2 cellular contexts compared by ENCODE assay signal in the genomic region with DNA sequence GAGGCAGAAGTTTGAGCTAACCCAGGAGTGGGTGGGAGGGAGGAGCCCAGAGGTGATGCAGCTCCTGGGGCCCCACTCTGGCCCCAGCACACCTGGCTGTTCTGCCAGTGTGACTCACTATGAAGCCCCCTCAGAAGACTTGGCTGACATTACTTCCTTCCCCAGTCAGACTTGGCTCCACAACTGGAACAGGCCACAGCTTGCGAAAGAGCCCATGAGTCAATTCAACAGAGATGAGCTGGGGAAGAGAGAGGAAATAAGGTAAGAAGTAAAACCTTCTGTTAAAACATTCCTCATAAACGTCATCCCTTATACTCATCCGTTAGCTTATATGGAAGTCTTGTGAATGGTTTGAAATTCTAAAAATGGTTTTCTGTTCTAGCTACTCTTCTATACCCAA.
TF ChIP-seq lines count a peak whose summit lies in the region.

No MANE protein-coding gene starts in this region.

TF ChIP-seq in IMR-90, 13 proteins besides CTCF, POLR2A, EP300 and RAD21 (continued from another document):
- TF ChIP-seq ELK1 (IDR thresholded peaks at IDR 0.05; ENCODE audit: borderline replicate concordance, low read depth, low read length) = no peak
- peak; percentile 86 for TF ChIP-seq FOS (IDR thresholded peaks at IDR 0.05; ENCODE audit: low read depth, low read length)
- no peak for TF ChIP-seq CHD1 (IDR thresholded peaks at IDR 0.05; ENCODE audit: low read depth, low read length)
- TF ChIP-seq MAFK (IDR thresholded peaks at IDR 0.05; ENCODE audit: low read depth, low read length) = no peak
- peak; percentile 99 for TF ChIP-seq CEBPB (IDR thresholded peaks at IDR 0.05; ENCODE audit: low read depth, low read length)
- TF ChIP-seq, protein P1, sequence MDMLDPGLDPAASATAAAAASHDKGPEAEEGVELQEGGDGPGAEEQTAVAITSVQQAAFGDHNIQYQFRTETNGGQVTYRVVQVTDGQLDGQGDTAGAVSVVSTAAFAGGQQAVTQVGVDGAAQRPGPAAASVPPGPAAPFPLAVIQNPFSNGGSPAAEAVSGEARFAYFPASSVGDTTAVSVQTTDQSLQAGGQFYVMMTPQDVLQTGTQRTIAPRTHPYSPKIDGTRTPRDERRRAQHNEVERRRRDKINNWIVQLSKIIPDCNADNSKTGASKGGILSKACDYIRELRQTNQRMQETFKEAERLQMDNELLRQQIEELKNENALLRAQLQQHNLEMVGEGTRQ (IDR thresholded peaks at IDR 0.05; ENCODE audit: low read depth, low read length) = no peak
- TF ChIP-seq NFE2L2 (IDR thresholded peaks at IDR 0.05; ENCODE audit: low read depth, low read length) = no peak
- no peak for TF ChIP-seq RCOR1 (IDR thresholded peaks at IDR 0.05; ENCODE audit: insufficient replicate concordance, low read length)
- TF ChIP-seq SMC3 (IDR thresholded peaks at IDR 0.05; ENCODE audit: low read depth, low read length) = peak; percentile 4; the same call in 1 of the 2 replicates

TF ChIP-seq in GM23338, 12 proteins besides CTCF, POLR2A, EP300 and RAD21 (continued from another document):
- TF ChIP-seq, protein P2, sequence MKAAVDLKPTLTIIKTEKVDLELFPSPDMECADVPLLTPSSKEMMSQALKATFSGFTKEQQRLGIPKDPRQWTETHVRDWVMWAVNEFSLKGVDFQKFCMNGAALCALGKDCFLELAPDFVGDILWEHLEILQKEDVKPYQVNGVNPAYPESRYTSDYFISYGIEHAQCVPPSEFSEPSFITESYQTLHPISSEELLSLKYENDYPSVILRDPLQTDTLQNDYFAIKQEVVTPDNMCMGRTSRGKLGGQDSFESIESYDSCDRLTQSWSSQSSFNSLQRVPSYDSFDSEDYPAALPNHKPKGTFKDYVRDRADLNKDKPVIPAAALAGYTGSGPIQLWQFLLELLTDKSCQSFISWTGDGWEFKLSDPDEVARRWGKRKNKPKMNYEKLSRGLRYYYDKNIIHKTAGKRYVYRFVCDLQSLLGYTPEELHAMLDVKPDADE (IDR thresholded peaks at IDR 0.05) = no peak
- TF ChIP-seq REST (IDR thresholded peaks at IDR 0.05; ENCODE audit: unreplicated experiment) = no peak
